In the genomic region with DNA sequence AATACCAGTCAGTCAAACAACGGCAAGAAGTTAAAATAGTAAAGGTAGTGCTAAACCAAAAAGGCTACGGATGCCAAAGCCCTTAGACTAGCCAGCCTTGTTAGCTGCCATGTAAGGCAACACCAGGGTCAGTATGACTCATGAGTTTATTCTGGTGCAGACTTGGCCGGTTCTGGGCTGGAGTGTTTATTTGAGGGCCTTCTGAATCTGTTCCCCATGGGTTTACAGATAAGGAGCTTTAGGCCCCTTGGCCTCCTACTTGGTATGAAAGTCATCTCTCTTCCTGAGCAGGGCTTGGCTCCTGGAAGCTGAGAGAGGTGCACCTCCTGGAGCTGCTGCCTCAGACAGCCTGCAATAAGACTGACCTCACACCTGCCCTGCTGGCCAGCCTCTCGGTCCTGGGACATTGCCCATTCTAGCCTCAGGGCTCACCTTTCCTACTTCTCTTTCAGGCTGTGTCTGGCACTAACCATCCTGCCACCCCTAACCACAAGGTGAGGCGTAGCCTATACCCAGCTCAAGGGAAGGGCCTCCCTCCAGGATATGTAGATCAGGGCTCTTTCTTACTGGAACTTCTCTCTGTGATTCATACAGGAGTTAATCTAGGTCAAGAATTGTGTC, we compare ENCODE assay signal across 9 cellular contexts. TPM values are rescaled to one million over a fixed set of nuclear protein-coding genes. Genes with fewer than 3 reads are reported as not detected.
DNase-seq lines count a peak whose midpoint lies in the region; ATAC-seq and TF ChIP-seq lines count a peak whose summit lies in the region.
"Had no signal": no experiment of that assay in that cellular context is flagged by ENCODE, and none has a peak within 500 bp of the region (broad histone marks: within the 10 kb centered on the region; RNA-seq: fewer than 3 reads in every experiment).

No MANE protein-coding gene starts in this region.

- DNase-seq in astrocyte of the spinal cord (ENCODE audit: low read depth, low spot score) (peak; percentile 84), islet precursor cell (peak; percentile 79), OCI-M2 (lab: John Stamatoyannopoulos, UW; ENCODE audit: unreplicated experiment) (no peak), T-helper 9 cell (no peak), NCI-H1417 (lab: John Stamatoyannopoulos, UW) (no peak)
- DNase-seq: activated naive CD4-positive, alpha-beta T cell treated with anti-CD3 and anti-CD28 coated beads for 36 hours had no signal

- H3K4me3 ChIP-seq in astrocyte of the spinal cord (ENCODE audit: low read depth, low read length) (no peak overlapping the region), urinary bladder (ENCODE audit: low read depth, low read length) (no peak overlapping the region)

- peak overlapping the region; percentile 14 for H3K27ac ChIP-seq in urinary bladder (ENCODE audit: low read depth)

- H3K36me3 ChIP-seq in urinary bladder (ENCODE audit: insufficient read depth): no peaks in the 10 kb centered on the region

- no peak for TF ChIP-seq CTCF in astrocyte of the spinal cord (IDR thresholded peaks at IDR 0.05; ENCODE audit: low read depth, low read length)

- H3K4me1 ChIP-seq in urinary bladder (ENCODE audit: insufficient read depth): peaks cover 2% of the 10 kb centered on the region

- 35% methylated on average over 5 of the region's 5 CpGs for WGBS in urinary bladder

- ATAC-seq in HG02759 (IDR thresholded peaks at IDR 0.05; ENCODE audit: unreplicated experiment): peak; percentile 51

- in situ Hi-C loops in astrocyte of the spinal cord (cut with HindIII; ENCODE audit: low sequenced_read_pairs): no loop called here

RNA-seq across cellular contexts. Expression of gene RTP1, which starts 10.4 kb away (rescaled TPM):
- total RNA-seq in urinary bladder: not detected
- polyA plus RNA-seq in urinary bladder: not detected
- total RNA-seq: activated naive CD4-positive, alpha-beta T cell treated with anti-CD3 and anti-CD28 coated beads for 36 hours; neural crest cell had no signal

RNA-seq across cellular contexts. Expression of gene RPL39L, which starts 47.6 kb away (rescaled TPM):
- total RNA-seq in urinary bladder: 10.7 TPM
- polyA plus RNA-seq in urinary bladder: 21.2 TPM

Comparison
In these comparisons a context has a peak if more than half of its experiments do, and no peak if none do; other contexts are left out.
1. DNase-seq: peak in astrocyte of the spinal cord (single experiment) and islet precursor cell (single experiment); none in OCI-M2 (single experiment), T-helper 9 cell (single experiment) and NCI-H1417 (0 of 3).